ENCODE assay signal across 8 cellular contexts in genomic region chr3:129278970-129279906, GRCh38. TPM values are rescaled to one million over a fixed set of nuclear protein-coding genes. Genes with fewer than 3 reads are reported as not detected.
DNase-seq lines count a peak whose midpoint lies in the region; ATAC-seq and TF ChIP-seq lines count a peak whose summit lies in the region.

No MANE protein-coding gene starts in this region.

- H3K27me3 Mint-ChIP-seq in WTC11 (ENCODE audit: low read depth), result no peaks in the 10 kb centered on the region; the same call in 1 of the 2 replicates
- no peaks in the 10 kb centered on the region for H3K27me3 Mint-ChIP-seq in central memory CD8-positive, alpha-beta T cell

- no peak for TF ChIP-seq CTCF in WTC11 (IDR thresholded peaks at IDR 0.05)

- POLR2A ChIA-PET in WTC11 (lab: Charles Lee), result interaction anchor here (0.7 to 4.4 kb wide), 5 partner anchors 10 to 158 kb away, joined by 3 to 44 read pairs (median 4); partner anchors contain the start of genes COPG1 and RAB43

- peaks cover 38% of the 10 kb centered on the region for H3K36me3 Mint-ChIP-seq in WTC11
- peaks cover 33% of the 10 kb centered on the region for H3K36me3 Mint-ChIP-seq in central memory CD8-positive, alpha-beta T cell (ENCODE audit: insufficient read depth)

- DNase-seq in DMS 273 (lab: John Stamatoyannopoulos, UW; ENCODE audit: unreplicated experiment), result peak; percentile 65
- no peak for DNase-seq in DMS 273 treated with DMSO at 0.1 percent for 48 hours (lab: John Stamatoyannopoulos, UW)
- peak; percentile 59 for DNase-seq in KBM-7
- DNase-seq in WTC11 (ENCODE audit: low spot score), result peak; percentile 57
- peak; percentile 13 to 16 for DNase-seq in central memory CD8-positive, alpha-beta T cell (ENCODE audit: low spot score in 2 of 2)
- peak in 1 of 2 donors; percentile 49 for DNase-seq in left colon
- DNase-seq in stimulated activated CD4-positive, alpha-beta T cell treated with anti-CD3 and anti-CD28 coated beads, Interleukin-4, amount 100 ng/mL, for 1 hour, result peak; percentile 57

- CTCF ChIA-PET in WTC11 (lab: Charles Lee), result interaction anchor here (0.6 to 3.0 kb wide), 12 partner anchors 12 to 309 kb away, joined by 3 to 32 read pairs (median 3); a partner anchor contains a TSS

- peaks cover 26% of the 10 kb centered on the region for H3K4me1 Mint-ChIP-seq in WTC11
- H3K4me1 Mint-ChIP-seq in central memory CD8-positive, alpha-beta T cell, result peaks cover 38% of the 10 kb centered on the region

- in situ Hi-C loops in KBM-7 (cut with MboI; ENCODE audit: low pct_unique_long_range_greater_than_20kb, low sequenced_read_pairs), result no loop called here

- H3K27ac Mint-ChIP-seq in WTC11, result peak overlapping the region; percentile 93
- peak overlapping the region; percentile 95 for H3K27ac Mint-ChIP-seq in central memory CD8-positive, alpha-beta T cell (ENCODE audit: low read depth)

- peak overlapping the region; percentile 98 for H3K4me3 Mint-ChIP-seq in WTC11
- H3K4me3 Mint-ChIP-seq in central memory CD8-positive, alpha-beta T cell, result peak overlapping the region; percentile 88

- no peaks in the 10 kb centered on the region for H3K9me3 Mint-ChIP-seq in WTC11
- no peaks in the 10 kb centered on the region for H3K9me3 Mint-ChIP-seq in central memory CD8-positive, alpha-beta T cell

- intact Hi-C loops in left colon (cut with DNase I, micrococcal nuclease), result no loop called here

- ATAC-seq in WTC11 (peak; percentile 53), left colon (peak; percentile 54), GM21619 (IDR thresholded peaks at IDR 0.05; ENCODE audit: unreplicated experiment) (no peak)
- peak; percentile 37 for ATAC-seq in central memory CD8-positive, alpha-beta T cell (replicated peaks; ENCODE audit: extremely low read depth, poor library complexity, severe bottlenecking)

TF ChIP-seq in WTC11, 78 proteins besides CTCF, POLR2A, EP300 and RAD21 (continues in another document):
- TF ChIP-seq NFATC4 (CRISPR knock-in tag; IDR thresholded peaks at IDR 0.05) (no peak), ZNF219 (CRISPR knock-in tag; IDR thresholded peaks at IDR 0.05; ENCODE audit: borderline replicate concordance) (no peak; the same call in 1 of the 2 replicates), ARID4B (CRISPR knock-in tag; IDR thresholded peaks at IDR 0.05; ENCODE audit: borderline replicate concordance) (peak; percentile 25; the same call in 1 of the 2 replicates), ZBTB43 (CRISPR knock-in tag; IDR thresholded peaks at IDR 0.05) (no peak; the same call in 1 of the 2 replicates), ESRRA (CRISPR knock-in tag; IDR thresholded peaks at IDR 0.05; ENCODE audit: borderline replicate concordance) (no peak), CBFB (CRISPR knock-in tag; IDR thresholded peaks at IDR 0.05; ENCODE audit: low read depth) (no peak), GABPB1 (CRISPR knock-in tag; IDR thresholded peaks at IDR 0.05) (no peak), ZBTB21 (CRISPR knock-in tag; IDR thresholded peaks at IDR 0.05; ENCODE audit: borderline replicate concordance) (no peak), AR (CRISPR knock-in tag; IDR thresholded peaks at IDR 0.05) (no peak), PRRX2 (CRISPR knock-in tag; IDR thresholded peaks at IDR 0.05) (no peak), STAT6 (CRISPR knock-in tag; conservative IDR thresholded peaks at IDR 0.05; ENCODE audit: low read depth) (no peak)

RNA-seq across cellular contexts. Expression of gene HMCES, which starts 0.6 kb away (rescaled TPM):
- 44.0 to 49.5 TPM (median 47.7 TPM) in 3 replicates for total RNA-seq in WTC11 (2021)
- 10 to 100 TPM; 42.3 to 44.2 TPM for total RNA-seq in left colon

RNA-seq across cellular contexts. Expression of gene COPG1, which starts 29.8 kb away (rescaled TPM):
- total RNA-seq in WTC11 (2021) (121 to 132 TPM (median 129 TPM) in 3 replicates), left colon (100 to 1,000 TPM; 240 to 307 TPM)
